In the genomic region with DNA sequence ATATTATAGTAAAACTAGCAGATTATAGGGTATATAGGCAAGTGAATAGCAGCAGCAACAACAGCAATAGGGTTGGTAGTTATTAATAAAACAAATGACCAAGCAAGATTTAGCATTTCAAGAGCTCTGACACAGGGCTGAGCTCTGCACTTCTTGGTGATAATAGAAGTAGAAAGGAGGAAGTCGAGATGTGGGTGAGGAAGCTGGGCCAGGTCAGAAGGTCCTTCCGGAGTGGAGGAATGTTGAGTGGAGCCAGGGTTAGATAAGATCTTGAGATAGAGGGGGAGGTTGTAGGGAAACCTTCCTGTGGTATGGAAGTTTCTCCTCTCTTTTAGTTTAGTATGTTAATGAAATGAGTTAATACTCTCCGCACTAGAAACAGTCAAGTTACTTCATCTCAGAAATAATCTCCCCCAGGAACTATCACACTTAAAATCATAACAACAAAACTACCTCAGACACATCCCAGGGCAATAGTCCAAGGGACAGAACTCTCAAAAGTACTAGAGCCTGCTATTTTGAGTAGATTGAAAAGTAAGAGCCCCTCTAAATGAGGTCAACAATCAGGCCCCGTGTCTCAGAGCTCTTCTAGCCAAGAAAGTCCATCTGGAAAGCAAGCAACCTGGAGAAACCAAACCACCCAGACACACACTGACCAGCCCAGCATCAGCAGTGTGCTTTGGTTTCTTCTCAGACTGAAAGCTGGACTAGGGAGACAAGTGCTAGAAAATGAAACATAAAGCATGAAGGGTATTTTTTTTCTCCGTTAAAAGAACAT, we compare ENCODE assay signal across 1 cellular context.
A peak's percentile ranks its signal among the peaks of the same experiment; 100 is the strongest.
TF ChIP-seq lines count a peak whose summit lies in the region.

No MANE protein-coding gene starts in this region.

TF ChIP-seq in K562, 482 proteins besides CTCF, POLR2A, EP300 and RAD21 (continues in another document):
- no peak for TF ChIP-seq DIDO1 (tag; IDR thresholded peaks at IDR 0.05; ENCODE audit: low read depth)
- TF ChIP-seq GABPA (tag; conservative IDR thresholded peaks at IDR 0.05; ENCODE audit: low read depth): peak; percentile 75
- no peak for TF ChIP-seq ERF (CRISPR knock-in tag; IDR thresholded peaks at IDR 0.05)
- no peak for TF ChIP-seq SMAD2 (IDR thresholded peaks at IDR 0.05; ENCODE audit: low read depth, low read length)
- no peak for TF ChIP-seq EGR1 (conservative IDR thresholded peaks at IDR 0.05)
- TF ChIP-seq MAFK (IDR thresholded peaks at IDR 0.05; ENCODE audit: low read length): no peak
- TF ChIP-seq ZNF644 (tag; IDR thresholded peaks at IDR 0.05; ENCODE audit: low read depth): 0 out of 2 replicates have a peak, but pooled peaks have one; percentile 51
- TF ChIP-seq PTBP1 (IDR thresholded peaks at IDR 0.05; ENCODE audit: low read depth, low read length): no peak
- no peak for TF ChIP-seq POLR2AphosphoS5 (IDR thresholded peaks at IDR 0.05; ENCODE audit: control insufficient read depth, insufficient read depth, low read depth, low read length)
- TF ChIP-seq, protein P1, sequence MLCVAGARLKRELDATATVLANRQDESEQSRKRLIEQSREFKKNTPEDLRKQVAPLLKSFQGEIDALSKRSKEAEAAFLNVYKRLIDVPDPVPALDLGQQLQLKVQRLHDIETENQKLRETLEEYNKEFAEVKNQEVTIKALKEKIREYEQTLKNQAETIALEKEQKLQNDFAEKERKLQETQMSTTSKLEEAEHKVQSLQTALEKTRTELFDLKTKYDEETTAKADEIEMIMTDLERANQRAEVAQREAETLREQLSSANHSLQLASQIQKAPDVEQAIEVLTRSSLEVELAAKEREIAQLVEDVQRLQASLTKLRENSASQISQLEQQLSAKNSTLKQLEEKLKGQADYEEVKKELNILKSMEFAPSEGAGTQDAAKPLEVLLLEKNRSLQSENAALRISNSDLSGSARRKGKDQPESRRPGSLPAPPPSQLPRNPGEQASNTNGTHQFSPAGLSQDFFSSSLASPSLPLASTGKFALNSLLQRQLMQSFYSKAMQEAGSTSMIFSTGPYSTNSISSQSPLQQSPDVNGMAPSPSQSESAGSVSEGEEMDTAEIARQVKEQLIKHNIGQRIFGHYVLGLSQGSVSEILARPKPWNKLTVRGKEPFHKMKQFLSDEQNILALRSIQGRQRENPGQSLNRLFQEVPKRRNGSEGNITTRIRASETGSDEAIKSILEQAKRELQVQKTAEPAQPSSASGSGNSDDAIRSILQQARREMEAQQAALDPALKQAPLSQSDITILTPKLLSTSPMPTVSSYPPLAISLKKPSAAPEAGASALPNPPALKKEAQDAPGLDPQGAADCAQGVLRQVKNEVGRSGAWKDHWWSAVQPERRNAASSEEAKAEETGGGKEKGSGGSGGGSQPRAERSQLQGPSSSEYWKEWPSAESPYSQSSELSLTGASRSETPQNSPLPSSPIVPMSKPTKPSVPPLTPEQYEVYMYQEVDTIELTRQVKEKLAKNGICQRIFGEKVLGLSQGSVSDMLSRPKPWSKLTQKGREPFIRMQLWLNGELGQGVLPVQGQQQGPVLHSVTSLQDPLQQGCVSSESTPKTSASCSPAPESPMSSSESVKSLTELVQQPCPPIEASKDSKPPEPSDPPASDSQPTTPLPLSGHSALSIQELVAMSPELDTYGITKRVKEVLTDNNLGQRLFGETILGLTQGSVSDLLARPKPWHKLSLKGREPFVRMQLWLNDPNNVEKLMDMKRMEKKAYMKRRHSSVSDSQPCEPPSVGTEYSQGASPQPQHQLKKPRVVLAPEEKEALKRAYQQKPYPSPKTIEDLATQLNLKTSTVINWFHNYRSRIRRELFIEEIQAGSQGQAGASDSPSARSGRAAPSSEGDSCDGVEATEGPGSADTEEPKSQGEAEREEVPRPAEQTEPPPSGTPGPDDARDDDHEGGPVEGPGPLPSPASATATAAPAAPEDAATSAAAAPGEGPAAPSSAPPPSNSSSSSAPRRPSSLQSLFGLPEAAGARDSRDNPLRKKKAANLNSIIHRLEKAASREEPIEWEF (CRISPR knock-in tag; IDR thresholded peaks at IDR 0.05): no peak
- no peak for TF ChIP-seq ZC3H4 (CRISPR knock-in tag; IDR thresholded peaks at IDR 0.05; ENCODE audit: borderline replicate concordance)
- no peak for TF ChIP-seq JUND (IDR thresholded peaks at IDR 0.05; ENCODE audit: borderline replicate concordance, low read depth, low read length)
- peak; percentile 54; the same call in 1 of the 3 replicates for TF ChIP-seq JUND (tag; IDR thresholded peaks at IDR 0.05; ENCODE audit: borderline replicate concordance, low read depth, low read length)
- TF ChIP-seq NFE2L1 (tag; IDR thresholded peaks at IDR 0.05; ENCODE audit: borderline replicate concordance, low read depth): no peak
- peak; percentile 57; the same call in 1 of the 2 replicates for TF ChIP-seq MTA1 (IDR thresholded peaks at IDR 0.05; ENCODE audit: borderline replicate concordance)
- TF ChIP-seq, protein P2, sequence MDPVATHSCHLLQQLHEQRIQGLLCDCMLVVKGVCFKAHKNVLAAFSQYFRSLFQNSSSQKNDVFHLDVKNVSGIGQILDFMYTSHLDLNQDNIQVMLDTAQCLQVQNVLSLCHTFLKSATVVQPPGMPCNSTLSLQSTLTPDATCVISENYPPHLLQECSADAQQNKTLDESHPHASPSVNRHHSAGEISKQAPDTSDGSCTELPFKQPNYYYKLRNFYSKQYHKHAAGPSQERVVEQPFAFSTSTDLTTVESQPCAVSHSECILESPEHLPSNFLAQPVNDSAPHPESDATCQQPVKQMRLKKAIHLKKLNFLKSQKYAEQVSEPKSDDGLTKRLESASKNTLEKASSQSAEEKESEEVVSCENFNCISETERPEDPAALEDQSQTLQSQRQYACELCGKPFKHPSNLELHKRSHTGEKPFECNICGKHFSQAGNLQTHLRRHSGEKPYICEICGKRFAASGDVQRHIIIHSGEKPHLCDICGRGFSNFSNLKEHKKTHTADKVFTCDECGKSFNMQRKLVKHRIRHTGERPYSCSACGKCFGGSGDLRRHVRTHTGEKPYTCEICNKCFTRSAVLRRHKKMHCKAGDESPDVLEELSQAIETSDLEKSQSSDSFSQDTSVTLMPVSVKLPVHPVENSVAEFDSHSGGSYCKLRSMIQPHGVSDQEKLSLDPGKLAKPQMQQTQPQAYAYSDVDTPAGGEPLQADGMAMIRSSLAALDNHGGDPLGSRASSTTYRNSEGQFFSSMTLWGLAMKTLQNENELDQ (CRISPR knock-in tag; IDR thresholded peaks at IDR 0.05; ENCODE audit: borderline replicate concordance): no peak
- TF ChIP-seq ZNF445 (CRISPR knock-in tag; IDR thresholded peaks at IDR 0.05; ENCODE audit: low read depth): no peak
- peak; percentile 67 for TF ChIP-seq ARID1B (IDR thresholded peaks at IDR 0.05)
- peak; percentile 26; the same call in 1 of the 2 replicates for TF ChIP-seq ZNF197 (CRISPR knock-in tag; IDR thresholded peaks at IDR 0.05; ENCODE audit: low read depth)
- no peak for TF ChIP-seq SMC3 (conservative IDR thresholded peaks at IDR 0.05; ENCODE audit: insufficient read depth, low read depth, low read length)
- TF ChIP-seq ILF3 (IDR thresholded peaks at IDR 0.05; ENCODE audit: borderline replicate concordance): no peak
- 0 out of 2 replicates have a peak, but pooled peaks have one; percentile 24 for TF ChIP-seq CBFA2T3 (IDR thresholded peaks at IDR 0.05)
- TF ChIP-seq CTBP1 (IDR thresholded peaks at IDR 0.05; ENCODE audit: borderline replicate concordance): peak; percentile 79; the same call in 1 of the 2 replicates
- TF ChIP-seq TCF3 (CRISPR knock-in tag; IDR thresholded peaks at IDR 0.05): no peak
- TF ChIP-seq, protein P3, sequence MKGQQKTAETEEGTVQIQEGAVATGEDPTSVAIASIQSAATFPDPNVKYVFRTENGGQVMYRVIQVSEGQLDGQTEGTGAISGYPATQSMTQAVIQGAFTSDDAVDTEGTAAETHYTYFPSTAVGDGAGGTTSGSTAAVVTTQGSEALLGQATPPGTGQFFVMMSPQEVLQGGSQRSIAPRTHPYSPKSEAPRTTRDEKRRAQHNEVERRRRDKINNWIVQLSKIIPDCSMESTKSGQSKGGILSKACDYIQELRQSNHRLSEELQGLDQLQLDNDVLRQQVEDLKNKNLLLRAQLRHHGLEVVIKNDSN (CRISPR knock-in tag; IDR thresholded peaks at IDR 0.05): no peak
- TF ChIP-seq PRPF4 (IDR thresholded peaks at IDR 0.05; ENCODE audit: insufficient read depth, low read depth, low read length, poor library complexity, severe bottlenecking): no peak
- TF ChIP-seq, protein P4, sequence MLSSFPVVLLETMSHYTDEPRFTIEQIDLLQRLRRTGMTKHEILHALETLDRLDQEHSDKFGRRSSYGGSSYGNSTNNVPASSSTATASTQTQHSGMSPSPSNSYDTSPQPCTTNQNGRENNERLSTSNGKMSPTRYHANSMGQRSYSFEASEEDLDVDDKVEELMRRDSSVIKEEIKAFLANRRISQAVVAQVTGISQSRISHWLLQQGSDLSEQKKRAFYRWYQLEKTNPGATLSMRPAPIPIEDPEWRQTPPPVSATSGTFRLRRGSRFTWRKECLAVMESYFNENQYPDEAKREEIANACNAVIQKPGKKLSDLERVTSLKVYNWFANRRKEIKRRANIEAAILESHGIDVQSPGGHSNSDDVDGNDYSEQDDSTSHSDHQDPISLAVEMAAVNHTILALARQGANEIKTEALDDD (IDR thresholded peaks at IDR 0.05): peak; percentile 50; the same call in 1 of the 2 replicates
- no peak for TF ChIP-seq ZNF561 (CRISPR knock-in tag; conservative IDR thresholded peaks at IDR 0.05)
- TF ChIP-seq, protein P5, sequence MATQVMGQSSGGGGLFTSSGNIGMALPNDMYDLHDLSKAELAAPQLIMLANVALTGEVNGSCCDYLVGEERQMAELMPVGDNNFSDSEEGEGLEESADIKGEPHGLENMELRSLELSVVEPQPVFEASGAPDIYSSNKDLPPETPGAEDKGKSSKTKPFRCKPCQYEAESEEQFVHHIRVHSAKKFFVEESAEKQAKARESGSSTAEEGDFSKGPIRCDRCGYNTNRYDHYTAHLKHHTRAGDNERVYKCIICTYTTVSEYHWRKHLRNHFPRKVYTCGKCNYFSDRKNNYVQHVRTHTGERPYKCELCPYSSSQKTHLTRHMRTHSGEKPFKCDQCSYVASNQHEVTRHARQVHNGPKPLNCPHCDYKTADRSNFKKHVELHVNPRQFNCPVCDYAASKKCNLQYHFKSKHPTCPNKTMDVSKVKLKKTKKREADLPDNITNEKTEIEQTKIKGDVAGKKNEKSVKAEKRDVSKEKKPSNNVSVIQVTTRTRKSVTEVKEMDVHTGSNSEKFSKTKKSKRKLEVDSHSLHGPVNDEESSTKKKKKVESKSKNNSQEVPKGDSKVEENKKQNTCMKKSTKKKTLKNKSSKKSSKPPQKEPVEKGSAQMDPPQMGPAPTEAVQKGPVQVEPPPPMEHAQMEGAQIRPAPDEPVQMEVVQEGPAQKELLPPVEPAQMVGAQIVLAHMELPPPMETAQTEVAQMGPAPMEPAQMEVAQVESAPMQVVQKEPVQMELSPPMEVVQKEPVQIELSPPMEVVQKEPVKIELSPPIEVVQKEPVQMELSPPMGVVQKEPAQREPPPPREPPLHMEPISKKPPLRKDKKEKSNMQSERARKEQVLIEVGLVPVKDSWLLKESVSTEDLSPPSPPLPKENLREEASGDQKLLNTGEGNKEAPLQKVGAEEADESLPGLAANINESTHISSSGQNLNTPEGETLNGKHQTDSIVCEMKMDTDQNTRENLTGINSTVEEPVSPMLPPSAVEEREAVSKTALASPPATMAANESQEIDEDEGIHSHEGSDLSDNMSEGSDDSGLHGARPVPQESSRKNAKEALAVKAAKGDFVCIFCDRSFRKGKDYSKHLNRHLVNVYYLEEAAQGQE (CRISPR knock-in tag; IDR thresholded peaks at IDR 0.05; ENCODE audit: low read depth): no peak
- TF ChIP-seq NCOA2 (IDR thresholded peaks at IDR 0.05; ENCODE audit: partially characterized antibody in 2 of 2): no peak
- TF ChIP-seq SMARCA4 (IDR thresholded peaks at IDR 0.05): peak; percentile 49; the same call in 1 of the 2 replicates
- TF ChIP-seq, protein P6, sequence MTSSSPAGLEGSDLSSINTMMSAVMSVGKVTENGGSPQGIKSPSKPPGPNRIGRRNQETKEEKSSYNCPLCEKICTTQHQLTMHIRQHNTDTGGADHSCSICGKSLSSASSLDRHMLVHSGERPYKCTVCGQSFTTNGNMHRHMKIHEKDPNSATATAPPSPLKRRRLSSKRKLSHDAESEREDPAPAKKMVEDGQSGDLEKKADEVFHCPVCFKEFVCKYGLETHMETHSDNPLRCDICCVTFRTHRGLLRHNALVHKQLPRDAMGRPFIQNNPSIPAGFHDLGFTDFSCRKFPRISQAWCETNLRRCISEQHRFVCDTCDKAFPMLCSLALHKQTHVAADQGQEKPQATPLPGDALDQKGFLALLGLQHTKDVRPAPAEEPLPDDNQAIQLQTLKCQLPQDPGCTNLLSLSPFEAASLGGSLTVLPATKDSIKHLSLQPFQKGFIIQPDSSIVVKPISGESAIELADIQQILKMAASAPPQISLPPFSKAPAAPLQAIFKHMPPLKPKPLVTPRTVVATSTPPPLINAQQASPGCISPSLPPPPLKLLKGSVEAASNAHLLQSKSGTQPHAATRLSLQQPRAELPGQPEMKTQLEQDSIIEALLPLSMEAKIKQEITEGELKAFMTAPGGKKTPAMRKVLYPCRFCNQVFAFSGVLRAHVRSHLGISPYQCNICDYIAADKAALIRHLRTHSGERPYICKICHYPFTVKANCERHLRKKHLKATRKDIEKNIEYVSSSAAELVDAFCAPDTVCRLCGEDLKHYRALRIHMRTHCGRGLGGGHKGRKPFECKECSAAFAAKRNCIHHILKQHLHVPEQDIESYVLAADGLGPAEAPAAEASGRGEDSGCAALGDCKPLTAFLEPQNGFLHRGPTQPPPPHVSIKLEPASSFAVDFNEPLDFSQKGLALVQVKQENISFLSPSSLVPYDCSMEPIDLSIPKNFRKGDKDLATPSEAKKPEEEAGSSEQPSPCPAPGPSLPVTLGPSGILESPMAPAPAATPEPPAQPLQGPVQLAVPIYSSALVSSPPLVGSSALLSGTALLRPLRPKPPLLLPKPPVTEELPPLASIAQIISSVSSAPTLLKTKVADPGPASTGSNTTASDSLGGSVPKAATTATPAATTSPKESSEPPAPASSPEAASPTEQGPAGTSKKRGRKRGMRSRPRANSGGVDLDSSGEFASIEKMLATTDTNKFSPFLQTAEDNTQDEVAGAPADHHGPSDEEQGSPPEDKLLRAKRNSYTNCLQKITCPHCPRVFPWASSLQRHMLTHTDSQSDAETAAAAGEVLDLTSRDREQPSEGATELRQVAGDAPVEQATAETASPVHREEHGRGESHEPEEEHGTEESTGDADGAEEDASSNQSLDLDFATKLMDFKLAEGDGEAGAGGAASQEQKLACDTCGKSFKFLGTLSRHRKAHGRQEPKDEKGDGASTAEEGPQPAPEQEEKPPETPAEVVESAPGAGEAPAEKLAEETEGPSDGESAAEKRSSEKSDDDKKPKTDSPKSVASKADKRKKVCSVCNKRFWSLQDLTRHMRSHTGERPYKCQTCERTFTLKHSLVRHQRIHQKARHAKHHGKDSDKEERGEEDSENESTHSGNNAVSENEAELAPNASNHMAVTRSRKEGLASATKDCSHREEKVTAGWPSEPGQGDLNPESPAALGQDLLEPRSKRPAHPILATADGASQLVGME (CRISPR knock-in tag; IDR thresholded peaks at IDR 0.05): no peak
- TF ChIP-seq, protein P7, sequence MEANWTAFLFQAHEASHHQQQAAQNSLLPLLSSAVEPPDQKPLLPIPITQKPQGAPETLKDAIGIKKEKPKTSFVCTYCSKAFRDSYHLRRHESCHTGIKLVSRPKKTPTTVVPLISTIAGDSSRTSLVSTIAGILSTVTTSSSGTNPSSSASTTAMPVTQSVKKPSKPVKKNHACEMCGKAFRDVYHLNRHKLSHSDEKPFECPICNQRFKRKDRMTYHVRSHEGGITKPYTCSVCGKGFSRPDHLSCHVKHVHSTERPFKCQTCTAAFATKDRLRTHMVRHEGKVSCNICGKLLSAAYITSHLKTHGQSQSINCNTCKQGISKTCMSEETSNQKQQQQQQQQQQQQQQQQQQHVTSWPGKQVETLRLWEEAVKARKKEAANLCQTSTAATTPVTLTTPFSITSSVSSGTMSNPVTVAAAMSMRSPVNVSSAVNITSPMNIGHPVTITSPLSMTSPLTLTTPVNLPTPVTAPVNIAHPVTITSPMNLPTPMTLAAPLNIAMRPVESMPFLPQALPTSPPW (CRISPR knock-in tag; IDR thresholded peaks at IDR 0.05): peak; percentile 40; the same call in 1 of the 2 replicates
- no peak for TF ChIP-seq ZNF143 (CRISPR knock-in tag; IDR thresholded peaks at IDR 0.05)
